Comparison of ENCODE assay signal across 8 cellular contexts in the genomic region with DNA sequence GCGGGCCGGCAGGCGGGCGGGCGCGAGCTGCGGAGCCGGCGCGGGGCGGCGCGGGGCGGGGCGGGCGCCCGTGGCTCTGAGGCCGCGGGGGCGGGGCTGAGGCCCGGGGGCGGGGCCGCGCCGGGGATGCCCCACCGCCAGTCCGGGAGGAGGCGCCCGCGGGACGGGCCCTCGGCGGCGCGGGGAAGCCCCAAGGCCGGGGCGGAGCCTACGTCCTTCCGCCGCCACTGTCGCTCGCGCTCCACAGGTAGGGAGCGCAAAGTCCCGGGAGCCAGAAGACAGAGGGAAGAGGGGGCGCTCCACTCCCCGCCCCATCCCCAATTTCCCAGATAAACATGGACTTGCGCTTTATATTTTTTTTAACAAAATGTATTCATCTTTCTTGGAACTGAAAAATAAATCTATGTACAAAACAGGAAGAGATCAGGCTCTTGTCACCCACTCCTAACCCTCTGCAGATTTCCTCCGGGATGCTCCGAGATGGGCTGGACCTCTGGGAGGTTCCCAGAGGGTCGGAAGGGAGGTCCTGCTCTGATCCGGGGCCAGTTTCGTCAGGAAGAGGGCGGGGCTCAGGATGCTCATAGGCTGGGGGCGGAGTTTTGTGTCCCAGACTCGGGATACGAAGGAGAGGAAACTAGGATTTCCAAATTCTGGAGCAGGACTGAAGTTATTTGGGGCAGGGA. TPM values are rescaled to one million over a fixed set of nuclear protein-coding genes. Genes with fewer than 3 reads are reported as not detected.
DNase-seq lines count a peak whose midpoint lies in the region; ATAC-seq and TF ChIP-seq lines count a peak whose summit lies in the region.

MAP4K2 (minus strand) TSS at position 52 of the 683 bp plus-strand sequence. CDS start 65 bp downstream, outside the sequence.

- WGBS in adrenal gland, 4 donors, result 0 to 1% (median 0%) methylated on average over 13 to 50 of the region's 57 CpGs
- 1% methylated on average over 19 to 57 of the region's 57 CpGs for WGBS in heart left ventricle, 4 donors

- no peak for TF ChIP-seq POLR2A in adrenal gland (IDR thresholded peaks at IDR 0.05)
- peak in 1 of 2 donors; percentile 45 for TF ChIP-seq POLR2A in heart left ventricle (IDR thresholded peaks at IDR 0.05)

- peak within 1 kb of the TSS; percentile 34 for H3K4me3 ChIP-seq in HAP-1
- peak within 1 kb of the TSS in 3 of 4 donors; percentile 3 to 77 (median 37) for H3K4me3 ChIP-seq in adrenal gland
- peak within 1 kb of the TSS; percentile 35 to 89 (median 71) for H3K4me3 ChIP-seq in heart left ventricle

- no peaks in the 10 kb centered on the region for H3K27me3 ChIP-seq in HAP-1 (ENCODE audit: low read depth)
- no peaks in the 10 kb centered on the region for H3K27me3 ChIP-seq in adrenal gland
- no peaks in the 10 kb centered on the region for H3K27me3 ChIP-seq in heart left ventricle

- H3K4me1 Mint-ChIP-seq in type B pancreatic cell (ENCODE audit: unreplicated experiment), result peaks cover 8% of the 10 kb centered on the region

- peak within 1 kb of the TSS; percentile 40 to 88 (median 77) for H3K27ac ChIP-seq in adrenal gland
- H3K27ac ChIP-seq in heart left ventricle, result peak within 1 kb of the TSS; percentile 78 to 97 (median 92)

- intact Hi-C loops in T-helper 1 cell treated with Interleukin-12 subunit alpha and Interleukin-12 subunit beta and Interleukin-4 antibody, amounts not matched to agents 30 ng/mL and 1 ng/mL, for 36 hours (cut with micrococcal nuclease), result loop anchor here (1.0 to 5.0 kb wide), 5 partner anchors 25 to 224 kb away; partner anchors contain the start of genes ATG2A, PPP2R5B, RASGRP2 and SF1
- intact Hi-C loops in adrenal gland (cut with DNase I), result no loop called here
- intact Hi-C loops in heart left ventricle (cut with DNase I), result no loop called here
- intact Hi-C loops in posterior cingulate gyrus (cut with DNase I), result no loop called here

- H3K36me3 ChIP-seq in HAP-1 (replicated peaks), result peaks cover 25% of the 10 kb centered on the region
- peaks cover 0 to 37% of the 10 kb centered on the region in 2 donors for H3K36me3 ChIP-seq in adrenal gland (replicated peaks in 1 of 2)
- H3K36me3 ChIP-seq in heart left ventricle, result peaks cover 0 to 47% (median 24%) of the 10 kb centered on the region in 9 donors

- H3K27ac Mint-ChIP-seq in type B pancreatic cell, result peak within 1 kb of the TSS; percentile 88

- no peaks in the 10 kb centered on the region for H3K9me3 Mint-ChIP-seq in type B pancreatic cell

- no peaks in the 10 kb centered on the region for H3K36me3 Mint-ChIP-seq in type B pancreatic cell

- TF ChIP-seq CTCF in adrenal gland (IDR thresholded peaks at IDR 0.05) (peak in 1 of 6 experiments; percentile 28), heart left ventricle (IDR thresholded peaks at IDR 0.05) (peak in 9 of 12 donors; percentile 6 to 55 (median 33)), type B pancreatic cell (conservative IDR thresholded peaks at IDR 0.05) (peak; percentile 45)

- in situ Hi-C loops in HAP-1 (cut with MboI; ENCODE audit: low sequenced_read_pairs), result no loop called here

- ATAC-seq in heart left ventricle, result peak; percentile 70 to 89 (median 84)

- no peaks in the 10 kb centered on the region for H3K27me3 Mint-ChIP-seq in type B pancreatic cell

- H3K4me3 Mint-ChIP-seq in type B pancreatic cell, result peak within 1 kb of the TSS; percentile 86

- DNase-seq in Daoy (ENCODE audit: low read depth) (peak; percentile 88), HAP-1 (ENCODE audit: low spot score in 2 of 2) (peak; percentile 81 to 94), NCI-H1105 treated with DMSO at 0.1 percent for 48 hours (lab: John Stamatoyannopoulos, UW) (peak; percentile 76), adrenal gland (peak; percentile 84 to 94 (median 89)), heart left ventricle (peak; percentile 90 to 94 (median 93)), posterior cingulate gyrus (peak; percentile 67 to 98 (median 81)), type B pancreatic cell (ENCODE audit: extremely low spot score, unreplicated experiment) (peak; percentile 89)

- H3K9me3 ChIP-seq in HAP-1 (no peaks in the 10 kb centered on the region), adrenal gland (replicated peaks in 1 of 3) (no peaks in the 10 kb centered on the region), heart left ventricle (no peaks in the 10 kb centered on the region)

- H3K4me1 ChIP-seq in HAP-1, result peaks cover 8% of the 10 kb centered on the region
- peaks cover 18 to 26% of the 10 kb centered on the region in 2 donors for H3K4me1 ChIP-seq in adrenal gland (replicated peaks in 1 of 2)
- H3K4me1 ChIP-seq in heart left ventricle, result peaks cover 5 to 47% (median 24%) of the 10 kb centered on the region in 12 donors

RNA-seq across cellular contexts. Expression of gene MAP4K2, which starts in this region (rescaled TPM):
- total RNA-seq in Daoy (2014; rRNA removed; shearing (Covaris generic)), result 6.7 and 10.4 TPM in 2 replicates
- 79.2 and 80.7 TPM in 2 replicates for total RNA-seq in T-helper 1 cell treated with Interleukin-12 subunit alpha and Interleukin-12 subunit beta and Interleukin-4 antibody, amounts not matched to agents 30 ng/mL and 1 ng/mL, for 36 hours
- 10 to 100 TPM; 12.9 to 34.8 (median 19.0) TPM for total RNA-seq in adrenal gland
- 10 to 100 TPM in 2 of 3 donors, 1 to 10 TPM in 1; 6.4 to 57.7 (median 27.7) TPM for polyA plus RNA-seq in adrenal gland
- 10 to 100 TPM in 3 of 9 donors, 1 to 10 TPM in 6; 7.0 to 27.5 (median 8.6) TPM for total RNA-seq in heart left ventricle
- polyA plus RNA-seq in heart left ventricle, result 1 to 10 TPM; 7.8 to 9.5 TPM
- 8.6 and 20.2 TPM in 2 replicates for total RNA-seq in type B pancreatic cell (ENCODE audit: low replicate concordance)

Comparison
In these comparisons a context has a peak if more than half of its experiments do, and no peak if none do; other contexts are left out.
1. Peak in every context shown above with its lines: DNase-seq, ATAC-seq, H3K4me3 ChIP-seq and H3K27ac ChIP-seq.